8 cellular contexts compared by ENCODE assay signal in genomic region chr2:238462782-238463396, GRCh38. TPM values are rescaled to one million over a fixed set of nuclear protein-coding genes. Genes with fewer than 3 reads are reported as not detected.
A peak's percentile ranks its signal among the peaks of the same experiment; 100 is the strongest.
DNase-seq lines count a peak whose midpoint lies in the region; ATAC-seq, FAIRE-seq and TF ChIP-seq lines count a peak whose summit lies in the region.

No MANE protein-coding gene starts in this region.

- no peaks in the 10 kb centered on the region for H3K9me3 Mint-ChIP-seq in activated T-cell treated with anti-CD3 and anti-CD28 coated beads, Interleukin-2, amount 50 U/mL, for 4 hours
- H3K9me3 Mint-ChIP-seq in activated T-cell treated with anti-CD3 and anti-CD28 coated beads, Interleukin-2, amount 50 U/mL, for 24 hours = no peaks in the 10 kb centered on the region

- no peak for TF ChIP-seq POLR2A in endothelial cell of umbilical vein (IDR thresholded peaks at IDR 0.05; ENCODE audit: low read depth, low read length)

- H3K36me3 Mint-ChIP-seq in activated T-cell treated with anti-CD3 and anti-CD28 coated beads, Interleukin-2, amount 50 U/mL, for 4 hours (ENCODE audit: insufficient read depth) = no peaks in the 10 kb centered on the region
- no peaks in the 10 kb centered on the region for H3K36me3 Mint-ChIP-seq in activated T-cell treated with anti-CD3 and anti-CD28 coated beads, Interleukin-2, amount 50 U/mL, for 24 hours (ENCODE audit: low read depth)

- no peak for DNase-seq in activated T-cell treated with anti-CD3 and anti-CD28 coated beads, Interleukin-2, amount 50 U/mL, for 4 hours
- DNase-seq in activated T-cell treated with anti-CD3 and anti-CD28 coated beads, Interleukin-2, amount 50 U/mL, for 24 hours = no peak
- peak; percentile 64 for DNase-seq in Jurkat, Clone E6-1 (ENCODE audit: low read depth, low spot score)
- DNase-seq in RCC 7860 (ENCODE audit: low spot score) (peak; percentile 52), endothelial cell of umbilical vein (ENCODE audit: low read depth, low spot score) (peak; percentile 63), osteoblast (ENCODE audit: insufficient read length, low spot score, missing footprints) (peak; percentile 82)
- DNase-seq in stimulated activated CD4-positive, alpha-beta T cell treated with anti-CD3 and anti-CD28 coated beads, Interleukin-4, amount 100 ng/mL, for 1 hour = no peak

- no peaks in the 10 kb centered on the region for H3K9me1 ChIP-seq in endothelial cell of umbilical vein (replicated peaks; ENCODE audit: control insufficient read depth, extremely low read depth, insufficient read depth, low read length)

- H3K27me3 Mint-ChIP-seq in activated T-cell treated with anti-CD3 and anti-CD28 coated beads, Interleukin-2, amount 50 U/mL, for 4 hours (ENCODE audit: low read depth) = no peaks in the 10 kb centered on the region
- H3K27me3 Mint-ChIP-seq in activated T-cell treated with anti-CD3 and anti-CD28 coated beads, Interleukin-2, amount 50 U/mL, for 24 hours = no peaks in the 10 kb centered on the region

- no peak overlapping the region for H2AFZ ChIP-seq in endothelial cell of umbilical vein (ENCODE audit: low read depth, low read length)
- no peak overlapping the region for H2AFZ ChIP-seq in osteoblast (ENCODE audit: low read length)

- no peak overlapping the region for H3K27ac ChIP-seq in endothelial cell of umbilical vein (ENCODE audit: insufficient read depth, low read depth, low read length)
- H3K27ac ChIP-seq in osteoblast (ENCODE audit: low read depth, low read length) = peak overlapping the region; percentile 27

- H3K9me3 ChIP-seq in endothelial cell of umbilical vein (replicated peaks; ENCODE audit: control insufficient read depth, insufficient read depth, low read length) (no peaks in the 10 kb centered on the region), osteoblast (ENCODE audit: low read depth, low read length) (no peaks in the 10 kb centered on the region)

- H3K4me1 Mint-ChIP-seq in activated T-cell treated with anti-CD3 and anti-CD28 coated beads, Interleukin-2, amount 50 U/mL, for 4 hours (ENCODE audit: low read depth) = no peaks in the 10 kb centered on the region
- peaks cover 5% of the 10 kb centered on the region for H3K4me1 Mint-ChIP-seq in activated T-cell treated with anti-CD3 and anti-CD28 coated beads, Interleukin-2, amount 50 U/mL, for 24 hours (ENCODE audit: low read depth)

- H3K9ac ChIP-seq in endothelial cell of umbilical vein (replicated peaks; ENCODE audit: extremely low read depth, insufficient read depth, low read length) = no peak overlapping the region

- H3K27ac Mint-ChIP-seq in activated T-cell treated with anti-CD3 and anti-CD28 coated beads, Interleukin-2, amount 50 U/mL, for 24 hours = no peak overlapping the region

- H3K27me3 ChIP-seq in endothelial cell of umbilical vein (ENCODE audit: control insufficient read depth in 2 of 2, insufficient read depth in 2 of 2, low read length in 2 of 2) (no peaks in the 10 kb centered on the region), osteoblast (ENCODE audit: insufficient read depth, low read length) (no peaks in the 10 kb centered on the region)

- H3K4me3 ChIP-seq in Jurkat, Clone E6-1 (ENCODE audit: low read length) = no peak overlapping the region
- H3K4me3 ChIP-seq in endothelial cell of umbilical vein (replicated peaks in 1 of 3; ENCODE audit: insufficient read depth in 1 of 3, low read depth in 1 of 3, low read length in 3 of 3) (no peak overlapping the region), osteoblast (ENCODE audit: insufficient read depth, low read length) (no peak overlapping the region)

- ATAC-seq in activated T-cell treated with anti-CD3 and anti-CD28 coated beads, Interleukin-2, amount 50 U/mL, for 4 hours = peak; percentile 55 to 69
- no peak for ATAC-seq in GM21717 (IDR thresholded peaks at IDR 0.05; ENCODE audit: unreplicated experiment)

- H4K20me1 ChIP-seq in endothelial cell of umbilical vein (replicated peaks; ENCODE audit: control insufficient read depth, extremely low read depth, insufficient read depth, low read length) (no peaks in the 10 kb centered on the region), osteoblast (ENCODE audit: insufficient read depth, low read length) (no peaks in the 10 kb centered on the region)

- no TSS peak for BruUV-seq in endothelial cell of umbilical vein (replicated peaks; lab: Mats Ljungman, UMichigan)

- POLR2A ChIA-PET in endothelial cell of umbilical vein (lab: Charles Lee) = no interaction called here

- H3K36me3 ChIP-seq in endothelial cell of umbilical vein (ENCODE audit: control insufficient read depth in 2 of 2, extremely low read depth in 1 of 2, insufficient read depth in 2 of 2, low read length in 2 of 2) (no peaks in the 10 kb centered on the region), osteoblast (ENCODE audit: insufficient read depth, low read length) (peaks cover 6% of the 10 kb centered on the region)

- dilution Hi-C loops in endothelial cell of umbilical vein (cut with MboI; ENCODE audit: extremely low pct_ligation_motif_present, low sequenced_read_pairs) = loop anchor here (25.0 kb wide), 1 partner anchor 101 kb away; no protein-coding TSS in a partner anchor

- H3K4me1 ChIP-seq in endothelial cell of umbilical vein (ENCODE audit: control insufficient read depth, extremely low read depth, insufficient read depth, low read length) (no peaks in the 10 kb centered on the region), osteoblast (ENCODE audit: insufficient read depth, low read length) (peaks cover 29% of the 10 kb centered on the region)

- no peak overlapping the region for H3K4me3 Mint-ChIP-seq in activated T-cell treated with anti-CD3 and anti-CD28 coated beads, Interleukin-2, amount 50 U/mL, for 4 hours
- H3K4me3 Mint-ChIP-seq in activated T-cell treated with anti-CD3 and anti-CD28 coated beads, Interleukin-2, amount 50 U/mL, for 24 hours = no peak overlapping the region

- intact Hi-C loops in endothelial cell of umbilical vein (cut with micrococcal nuclease) = loop anchor here (1.0 kb wide), 4 partner anchors 93 to 207 kb away; no protein-coding TSS in a partner anchor

- FAIRE-seq in RCC 7860 (lab: Jason Lieb, UNC) = peak; percentile 85
- peak; percentile 82 for FAIRE-seq in endothelial cell of umbilical vein (lab: Jason Lieb, UNC)

- H3K79me2 ChIP-seq in endothelial cell of umbilical vein (ENCODE audit: control insufficient read depth, insufficient read depth, low read length) = no peaks in the 10 kb centered on the region
- peaks cover 2% of the 10 kb centered on the region for H3K79me2 ChIP-seq in osteoblast (ENCODE audit: insufficient read depth, low read length)

- CTCF ChIA-PET in endothelial cell of umbilical vein (lab: Charles Lee) = interaction anchor here (1.3 to 5.1 kb wide), 2 partner anchors 85 to 105 kb away, joined by 3 to 32 read pairs; no protein-coding TSS in a partner anchor

- peak; percentile 47 to 48 for TF ChIP-seq CTCF in endothelial cell of umbilical vein (IDR thresholded peaks at IDR 0.05; ENCODE audit: extremely low read depth in 1 of 2, insufficient read depth in 1 of 2, low read depth in 1 of 2, low read length in 2 of 2)
- TF ChIP-seq CTCF in osteoblast (IDR thresholded peaks at IDR 0.05; ENCODE audit: extremely low read depth, low read depth, low read length) = peak; percentile 77

- H3K4me2 ChIP-seq in endothelial cell of umbilical vein (ENCODE audit: insufficient read depth, low read length) (no peak overlapping the region), osteoblast (ENCODE audit: insufficient read depth, low read length) (no peak overlapping the region)

TF ChIP-seq in endothelial cell of umbilical vein, 7 proteins besides CTCF, POLR2A, EP300 and RAD21:
- TF ChIP-seq FOS (IDR thresholded peaks at IDR 0.05; ENCODE audit: borderline replicate concordance, insufficient read depth, low read length) = no peak
- TF ChIP-seq EZH2 (IDR thresholded peaks at IDR 0.05; ENCODE audit: borderline replicate concordance, low read depth, low read length, severe bottlenecking) = no peak
- no peak for TF ChIP-seq MAX (IDR thresholded peaks at IDR 0.05; ENCODE audit: insufficient read depth, insufficient read length)
- TF ChIP-seq GATA2 (IDR thresholded peaks at IDR 0.05; ENCODE audit: insufficient read depth, insufficient read length, low read depth, low read length) = no peak
- no peak for TF ChIP-seq POLR2AphosphoS5 (IDR thresholded peaks at IDR 0.05; ENCODE audit: insufficient read depth, low read depth, low read length)
- TF ChIP-seq MYC (IDR thresholded peaks at IDR 0.05; ENCODE audit: low read depth, low read length) = no peak
- no peak for TF ChIP-seq JUN (IDR thresholded peaks at IDR 0.05; ENCODE audit: borderline replicate concordance, insufficient read depth, insufficient read length, low read depth)

RNA-seq across cellular contexts. Expression of gene ASB1, which starts 36.2 kb away (rescaled TPM):
- 10 to 100 TPM; 37.8 to 42.6 (median 41.5) TPM for total RNA-seq in activated T-cell treated with anti-CD3 and anti-CD28 coated beads, Interleukin-2, amount 50 U/mL, for 4 hours
- 35.8 TPM for polyA plus RNA-seq in Jurkat, Clone E6-1 (2012; ENCODE audit: insufficient read depth, insufficient read length)
- total RNA-seq in endothelial cell of umbilical vein (16.2 and 16.7 TPM in 2 replicates), osteoblast (26.5 and 27.9 TPM in 2 replicates)
- polyA plus RNA-seq in endothelial cell of umbilical vein = 12.3 and 12.9 TPM in 2 replicates
- 10.0 and 12.8 TPM in 2 replicates for polyA plus RNA-seq in endothelial cell of umbilical vein (2011; cell fraction: cytosol; rRNA removed)
- polyA plus RNA-seq in endothelial cell of umbilical vein (2011; cell fraction: nucleus; rRNA removed) = 20.4 and 29.6 TPM in 2 replicates
- polyA plus RNA-seq in endothelial cell of umbilical vein (2012) = 15.9 and 20.9 TPM in 2 replicates
- 18.1 and 19.0 TPM in 2 replicates for polyA minus RNA-seq in endothelial cell of umbilical vein
- polyA minus RNA-seq in endothelial cell of umbilical vein (2011; cell fraction: cytosol; rRNA and poly(A)+ RNA removed) = 7.8 TPM
- 7.3 and 10.1 TPM in 2 replicates for polyA minus RNA-seq in endothelial cell of umbilical vein (2011; cell fraction: nucleus; rRNA and poly(A)+ RNA removed)

Comparison
In these comparisons a context has a peak if more than half of its experiments do, and no peak if none do; other contexts are left out.
1. DNase-seq: peak in Jurkat, Clone E6-1 (single experiment), RCC 7860 (single experiment), endothelial cell of umbilical vein (single experiment) and osteoblast (single experiment); none in activated T-cell treated with anti-CD3 and anti-CD28 coated beads, Interleukin-2, amount 50 U/mL, for 4 hours (single experiment), activated T-cell treated with anti-CD3 and anti-CD28 coated beads, Interleukin-2, amount 50 U/mL, for 24 hours (single experiment) and stimulated activated CD4-positive, alpha-beta T cell treated with anti-CD3 and anti-CD28 coated beads, Interleukin-4, amount 100 ng/mL, for 1 hour (single experiment).